16 cellular contexts compared by ENCODE assay signal in genomic region chr2:19846030-19846429, GRCh38. TPM values are rescaled to one million over a fixed set of nuclear protein-coding genes. Genes with fewer than 3 reads are reported as not detected.
DNase-seq lines count a peak whose midpoint lies in the region; ATAC-seq, FAIRE-seq and TF ChIP-seq lines count a peak whose summit lies in the region.
"Had no signal": no experiment of that assay in that cellular context is flagged by ENCODE, and none has a peak within 500 bp of the region (broad histone marks: within the 10 kb centered on the region; RNA-seq: fewer than 3 reads in every experiment).

No MANE protein-coding gene starts in this region.

- peaks cover 12% of the 10 kb centered on the region for H3K27me3 Mint-ChIP-seq in activated CD8-positive, alpha-beta memory T cell treated with anti-CD3 and anti-CD28 coated beads, Interleukin-2, amount 10 ng/mL, durations not matched to agents 7 days and 5 days

- FAIRE-seq in small intestine (lab: Jason Lieb, UNC) (no peak), urothelium cell line (lab: Jason Lieb, UNC) (no peak)
- FAIRE-seq: D721Med had no signal

- H3K36me3 ChIP-seq in small intestine (ENCODE audit: control insufficient read depth in 2 of 2, insufficient read depth in 2 of 2, low read length in 2 of 2) = no peaks in the 10 kb centered on the region

- no peaks in the 10 kb centered on the region for H3K36me3 Mint-ChIP-seq in activated CD8-positive, alpha-beta memory T cell treated with anti-CD3 and anti-CD28 coated beads, Interleukin-2, amount 10 ng/mL, durations not matched to agents 7 days and 5 days
- H3K36me3 Mint-ChIP-seq: CD4-positive, CD25-positive, alpha-beta regulatory T cell had no signal

- no peaks in the 10 kb centered on the region for H3K9me3 ChIP-seq in small intestine (ENCODE audit: control insufficient read depth, low read depth)

- CTCF ChIA-PET in activated CD8-positive, alpha-beta memory T cell treated with anti-CD3 and anti-CD28 coated beads, Interleukin-2, amount 10 ng/mL, durations not matched to agents 7 days and 5 days (lab: Charles Lee) = no interaction called here

- no peaks in the 10 kb centered on the region for H3K27me3 ChIP-seq in small intestine (ENCODE audit: control insufficient read depth in 2 of 2, insufficient read depth in 2 of 2, low read length in 2 of 2)

- no peak overlapping the region for H3K27ac ChIP-seq in small intestine (ENCODE audit: low read depth in 1 of 2, low read length in 1 of 2)

- H3K9me3 Mint-ChIP-seq in activated CD8-positive, alpha-beta memory T cell treated with anti-CD3 and anti-CD28 coated beads, Interleukin-2, amount 10 ng/mL, durations not matched to agents 7 days and 5 days (ENCODE audit: low read depth) = no peaks in the 10 kb centered on the region

- H3K4me1 Mint-ChIP-seq in activated CD8-positive, alpha-beta memory T cell treated with anti-CD3 and anti-CD28 coated beads, Interleukin-2, amount 10 ng/mL, durations not matched to agents 7 days and 5 days = no peaks in the 10 kb centered on the region
- H3K4me1 Mint-ChIP-seq: CD4-positive, CD25-positive, alpha-beta regulatory T cell had no signal

- H3K4me3 ChIP-seq in epithelial cell of esophagus (ENCODE audit: low read length) = no peak overlapping the region
- H3K4me3 ChIP-seq in small intestine (ENCODE audit: low read depth in 1 of 2, low read length in 2 of 2) = no peak overlapping the region

- H3K4me3 Mint-ChIP-seq in activated CD8-positive, alpha-beta memory T cell treated with anti-CD3 and anti-CD28 coated beads, Interleukin-2, amount 10 ng/mL, durations not matched to agents 7 days and 5 days = no peak overlapping the region
- H3K4me3 Mint-ChIP-seq: CD4-positive, CD25-positive, alpha-beta regulatory T cell had no signal

- no peak overlapping the region for H3K27ac Mint-ChIP-seq in activated CD8-positive, alpha-beta memory T cell treated with anti-CD3 and anti-CD28 coated beads, Interleukin-2, amount 10 ng/mL, durations not matched to agents 7 days and 5 days
- H3K27ac Mint-ChIP-seq: CD4-positive, CD25-positive, alpha-beta regulatory T cell had no signal

- no peak for ATAC-seq in activated CD8-positive, alpha-beta memory T cell treated with anti-CD3 and anti-CD28 coated beads, Interleukin-2, amount 10 ng/mL, durations not matched to agents 7 days and 5 days

- no peaks in the 10 kb centered on the region for H3K4me1 ChIP-seq in small intestine (ENCODE audit: control insufficient read depth in 2 of 2, insufficient read depth in 1 of 2, low read depth in 1 of 2, low read length in 1 of 2)

- no peak for TF ChIP-seq CTCF in epithelial cell of esophagus (IDR thresholded peaks at IDR 0.05; ENCODE audit: insufficient read depth, low read depth, low read length, missing control alignments)

- WGBS in small intestine, 3 donors = 64 to 76% (median 71%) methylated on average over 4 of the region's 4 CpGs

- DNase-seq in activated CD8-positive, alpha-beta memory T cell treated with anti-CD3 and anti-CD28 coated beads, Interleukin-2, amount 10 ng/mL, durations not matched to agents 7 days and 5 days = peak; percentile 27
- no peak for DNase-seq in activated CD8-positive, alpha-beta memory T cell treated with anti-CD3 and anti-CD28 coated beads for 24 hours
- DNase-seq in NCI-H2171 (lab: John Stamatoyannopoulos, UW) (peak; percentile 82), epithelial cell of esophagus (ENCODE audit: low read depth) (peak; percentile 76), small intestine (peak; percentile 4), NOMO-1 treated with DMSO at 0.1 percent for 48 hours (lab: John Stamatoyannopoulos, UW; ENCODE audit: unreplicated experiment) (no peak), urothelium cell line (ENCODE audit: low spot score) (no peak)
- DNase-seq: AML-193; CD4-positive, CD25-positive, alpha-beta regulatory T cell; H7; MV-4-11; NCI-H1436; NCI-H2081 treated with DMSO at 0.1 percent for 48 hours; NCI-H82; SIG-M5 had no signal

RNA-seq across cellular contexts. Expression of gene TTC32, which starts 55.8 kb away (rescaled TPM):
- total RNA-seq in activated CD8-positive, alpha-beta memory T cell treated with anti-CD3 and anti-CD28 coated beads, Interleukin-2, amount 10 ng/mL, durations not matched to agents 7 days and 5 days = 10 to 100 TPM; 24.5 to 37.2 TPM
- 10 to 100 TPM; 11.6 to 20.8 (median 15.7) TPM for polyA plus RNA-seq in small intestine

Comparison
In these comparisons a context has a peak if more than half of its experiments do, and no peak if none do; other contexts are left out.
1. DNase-seq: peak in activated CD8-positive, alpha-beta memory T cell treated with anti-CD3 and anti-CD28 coated beads, Interleukin-2, amount 10 ng/mL, durations not matched to agents 7 days and 5 days (single experiment), NCI-H2171 (single experiment), epithelial cell of esophagus (single experiment) and small intestine (single experiment); none in activated CD8-positive, alpha-beta memory T cell treated with anti-CD3 and anti-CD28 coated beads for 24 hours (single experiment), NOMO-1 treated with DMSO at 0.1 percent for 48 hours (single experiment) and urothelium cell line (single experiment).